ENCODE assay signal across 8 cellular contexts in genomic region chr12:14364583-14365271, GRCh38. TPM values are rescaled to one million over a fixed set of nuclear protein-coding genes. Genes with fewer than 3 reads are reported as not detected.
DNase-seq lines count a peak whose midpoint lies in the region; ATAC-seq and TF ChIP-seq lines count a peak whose summit lies in the region.

No MANE protein-coding gene starts in this region.

- no peak for TF ChIP-seq CTCF in astrocyte of the spinal cord (IDR thresholded peaks at IDR 0.05; ENCODE audit: low read depth, low read length)
- TF ChIP-seq CTCF in type B pancreatic cell (conservative IDR thresholded peaks at IDR 0.05) = no peak

- H3K9me3 Mint-ChIP-seq in activated naive CD4-positive, alpha-beta T cell treated with anti-CD3 and anti-CD28 coated beads for 36 hours = no peaks in the 10 kb centered on the region
- H3K9me3 Mint-ChIP-seq in memory B cell = peaks cover 4% of the 10 kb centered on the region
- peaks cover 11% of the 10 kb centered on the region for H3K9me3 Mint-ChIP-seq in type B pancreatic cell

- DNase-seq in activated naive CD4-positive, alpha-beta T cell treated with anti-CD3 and anti-CD28 coated beads for 36 hours = no peak
- no peak for DNase-seq in activated naive CD4-positive, alpha-beta T cell treated with anti-CD3 and anti-CD28 coated beads, Interleukin-2, amount 50 U/mL, for 16 hours
- DNase-seq in astrocyte of the spinal cord (ENCODE audit: low read depth, low spot score) (no peak), memory B cell (ENCODE audit: low spot score in 2 of 2) (peak in 1 of 2 donors; percentile 11), type B pancreatic cell (ENCODE audit: extremely low spot score, unreplicated experiment) (no peak), OCI-M2 (lab: John Stamatoyannopoulos, UW; ENCODE audit: unreplicated experiment) (no peak), NOMO-1 treated with DMSO at 0.1 percent for 48 hours (lab: John Stamatoyannopoulos, UW; ENCODE audit: unreplicated experiment) (no peak), ureter (ENCODE audit: low spot score) (no peak)

- peaks cover 12% of the 10 kb centered on the region for H3K36me3 Mint-ChIP-seq in activated naive CD4-positive, alpha-beta T cell treated with anti-CD3 and anti-CD28 coated beads for 36 hours (ENCODE audit: low read depth)
- peaks cover 13% of the 10 kb centered on the region for H3K36me3 Mint-ChIP-seq in memory B cell
- H3K36me3 Mint-ChIP-seq in type B pancreatic cell = peaks cover 25% of the 10 kb centered on the region

- in situ Hi-C loops in astrocyte of the spinal cord (cut with HindIII; ENCODE audit: low sequenced_read_pairs) = no loop called here

- H3K4me3 ChIP-seq in astrocyte of the spinal cord (ENCODE audit: low read depth, low read length) = peak overlapping the region; percentile 60

- intact Hi-C loops in activated naive CD4-positive, alpha-beta T cell treated with anti-CD3 and anti-CD28 coated beads for 36 hours (cut with micrococcal nuclease) = loop anchor here (1.0 to 10.0 kb wide), 7 partner anchors 90 to 439 kb away; partner anchors contain the start of genes C12orf60 and WBP11

- H3K4me1 Mint-ChIP-seq in activated naive CD4-positive, alpha-beta T cell treated with anti-CD3 and anti-CD28 coated beads for 36 hours (ENCODE audit: low read depth) = peaks cover 29% of the 10 kb centered on the region
- H3K4me1 Mint-ChIP-seq in memory B cell = peaks cover 18% of the 10 kb centered on the region
- no peaks in the 10 kb centered on the region for H3K4me1 Mint-ChIP-seq in type B pancreatic cell (ENCODE audit: unreplicated experiment)

- CTCF ChIA-PET in activated naive CD4-positive, alpha-beta T cell treated with anti-CD3 and anti-CD28 coated beads for 36 hours (lab: Charles Lee) = interaction anchor here (1.0 to 3.0 kb wide), 12 partner anchors 20 to 142 kb away, joined by 3 to 33 read pairs (median 8); no protein-coding TSS in a partner anchor

- H3K4me3 Mint-ChIP-seq in activated naive CD4-positive, alpha-beta T cell treated with anti-CD3 and anti-CD28 coated beads for 36 hours = peak overlapping the region; percentile 85
- H3K4me3 Mint-ChIP-seq in memory B cell (peak overlapping the region; percentile 85), type B pancreatic cell (peak overlapping the region; percentile 95)

- no peak for ATAC-seq in memory B cell (ENCODE audit: low read depth)

- H3K27ac Mint-ChIP-seq in activated naive CD4-positive, alpha-beta T cell treated with anti-CD3 and anti-CD28 coated beads for 36 hours = peak overlapping the region; percentile 98
- H3K27ac Mint-ChIP-seq in memory B cell (peak overlapping the region; percentile 93), type B pancreatic cell (peak overlapping the region; percentile 93)

- H3K27me3 Mint-ChIP-seq in activated naive CD4-positive, alpha-beta T cell treated with anti-CD3 and anti-CD28 coated beads for 36 hours (ENCODE audit: low read depth) = no peaks in the 10 kb centered on the region
- H3K27me3 Mint-ChIP-seq in memory B cell (no peaks in the 10 kb centered on the region), type B pancreatic cell (peaks cover 3% of the 10 kb centered on the region)

RNA-seq across cellular contexts. Expression of gene ATF7IP, which starts 0.8 kb away (rescaled TPM):
- 100 to 1,000 TPM; 131 to 141 TPM for total RNA-seq in activated naive CD4-positive, alpha-beta T cell treated with anti-CD3 and anti-CD28 coated beads for 36 hours
- total RNA-seq in type B pancreatic cell (ENCODE audit: low replicate concordance) (102 and 136 TPM in 2 replicates), ureter (124 TPM)
